In the genomic region with DNA sequence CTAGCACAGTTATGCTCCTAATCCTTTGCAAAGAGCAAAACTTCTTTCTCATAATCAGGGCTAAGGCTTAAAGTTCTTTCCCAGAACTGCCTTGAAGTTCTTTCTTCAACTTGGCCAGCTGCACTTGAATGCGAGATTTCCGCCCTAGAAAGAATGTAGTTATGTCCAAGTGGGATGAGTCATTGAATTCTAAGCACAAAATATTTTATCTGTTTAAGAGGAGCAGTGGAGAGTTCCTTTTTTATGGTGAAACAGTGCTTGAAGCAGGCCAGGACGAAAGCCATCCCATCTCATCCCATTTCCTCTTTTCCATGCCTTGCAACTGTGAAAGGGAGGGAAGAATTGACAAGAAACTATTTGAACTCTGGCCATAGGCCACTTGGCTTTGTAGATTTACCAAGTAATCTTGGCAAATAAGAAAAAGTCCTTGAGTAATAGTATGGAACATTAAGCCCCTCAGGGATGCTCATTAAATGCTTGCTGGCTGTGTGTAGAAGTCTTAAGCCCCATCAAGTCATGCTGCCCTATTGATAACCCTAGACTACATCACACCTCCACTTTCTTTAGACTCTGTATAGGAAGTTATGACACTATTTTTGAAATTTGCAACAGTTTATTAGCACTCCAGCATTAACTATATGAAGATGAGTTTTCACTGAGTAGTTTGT, we compare ENCODE assay signal across 9 cellular contexts.
DNase-seq lines count a peak whose midpoint lies in the region; ATAC-seq and TF ChIP-seq lines count a peak whose summit lies in the region.
"Had no signal": no experiment of that assay in that cellular context is flagged by ENCODE, and none has a peak within 500 bp of the region (broad histone marks: within the 10 kb centered on the region; RNA-seq: fewer than 3 reads in every experiment).

No MANE protein-coding gene starts in this region.

- no peak overlapping the region for H3K27ac Mint-ChIP-seq in activated CD4-positive, alpha-beta T cell treated with anti-CD3 and anti-CD28 coated beads, Interleukin-2, amount 10 ng/mL, durations not matched to agents 7 days and 5 days
- no peak overlapping the region for H3K27ac Mint-ChIP-seq in activated CD8-positive, alpha-beta T cell treated with anti-CD3 and anti-CD28 coated beads for 36 hours
- H3K27ac Mint-ChIP-seq in nephron progenitor cell: no peak overlapping the region
- H3K27ac Mint-ChIP-seq: activated naive CD4-positive, alpha-beta T cell treated with anti-CD3 and anti-CD28 coated beads for 36 hours had no signal

- TF ChIP-seq CTCF in ascending aorta (IDR thresholded peaks at IDR 0.05) (no peak), nephron progenitor cell (IDR thresholded peaks at IDR 0.05) (no peak)
- no peak for TF ChIP-seq CTCF in activated CD8-positive, alpha-beta T cell treated with anti-CD3 and anti-CD28 coated beads for 36 hours (IDR thresholded peaks at IDR 0.05)

- H3K27me3 Mint-ChIP-seq in activated CD4-positive, alpha-beta T cell treated with anti-CD3 and anti-CD28 coated beads, Interleukin-2, amount 10 ng/mL, durations not matched to agents 7 days and 5 days: no peaks in the 10 kb centered on the region
- H3K27me3 Mint-ChIP-seq in activated CD8-positive, alpha-beta T cell treated with anti-CD3 and anti-CD28 coated beads for 36 hours: no peaks in the 10 kb centered on the region
- H3K27me3 Mint-ChIP-seq in nephron progenitor cell (ENCODE audit: low read depth, poor library complexity): no peaks in the 10 kb centered on the region

- no peak overlapping the region for H3K4me3 Mint-ChIP-seq in activated CD4-positive, alpha-beta T cell treated with anti-CD3 and anti-CD28 coated beads, Interleukin-2, amount 10 ng/mL, durations not matched to agents 7 days and 5 days
- no peak overlapping the region for H3K4me3 Mint-ChIP-seq in activated CD8-positive, alpha-beta T cell treated with anti-CD3 and anti-CD28 coated beads for 36 hours
- no peak overlapping the region for H3K4me3 Mint-ChIP-seq in nephron progenitor cell
- H3K4me3 Mint-ChIP-seq: activated naive CD4-positive, alpha-beta T cell treated with anti-CD3 and anti-CD28 coated beads for 36 hours had no signal

- H3K36me3 Mint-ChIP-seq in activated CD4-positive, alpha-beta T cell treated with anti-CD3 and anti-CD28 coated beads, Interleukin-2, amount 10 ng/mL, durations not matched to agents 7 days and 5 days (ENCODE audit: low read depth): no peaks in the 10 kb centered on the region
- no peaks in the 10 kb centered on the region for H3K36me3 Mint-ChIP-seq in activated CD8-positive, alpha-beta T cell treated with anti-CD3 and anti-CD28 coated beads for 36 hours (ENCODE audit: low read depth)
- H3K36me3 Mint-ChIP-seq in nephron progenitor cell (ENCODE audit: low read depth): no peaks in the 10 kb centered on the region

- peak overlapping the region; percentile 1 to 10 for H3K27ac ChIP-seq in ascending aorta

- DNase-seq in HS-27A (ENCODE audit: low read depth) (peak; percentile 31), ascending aorta (ENCODE audit: low spot score in 2 of 2) (no peak), inferior parietal cortex (ENCODE audit: extremely low spot score) (peak; percentile 34), stromal cell of bone marrow (ENCODE audit: low read depth) (peak; percentile 84), nephron progenitor cell (no peak), T1000 (lab: John Stamatoyannopoulos, UW) (no peak)
- no peak for DNase-seq in activated CD4-positive, alpha-beta T cell treated with anti-CD3 and anti-CD28 coated beads, Interleukin-2, amount 10 ng/mL, durations not matched to agents 7 days and 5 days
- no peak for DNase-seq in activated CD8-positive, alpha-beta T cell treated with anti-CD3 and anti-CD28 coated beads for 36 hours
- DNase-seq: activated naive CD4-positive, alpha-beta T cell treated with anti-CD3 and anti-CD28 coated beads for 36 hours had no signal

- no peaks in the 10 kb centered on the region for H3K9me3 Mint-ChIP-seq in activated CD4-positive, alpha-beta T cell treated with anti-CD3 and anti-CD28 coated beads, Interleukin-2, amount 10 ng/mL, durations not matched to agents 7 days and 5 days
- no peaks in the 10 kb centered on the region for H3K9me3 Mint-ChIP-seq in activated CD8-positive, alpha-beta T cell treated with anti-CD3 and anti-CD28 coated beads for 36 hours
- H3K9me3 Mint-ChIP-seq in nephron progenitor cell: no peaks in the 10 kb centered on the region
- H3K9me3 Mint-ChIP-seq: activated naive CD4-positive, alpha-beta T cell treated with anti-CD3 and anti-CD28 coated beads for 36 hours had no signal

- no peak overlapping the region for H3K4me3 ChIP-seq in ascending aorta

- H3K4me1 ChIP-seq in ascending aorta: peaks cover 0 to 20% of the 10 kb centered on the region in 2 donors

- POLR2A ChIA-PET in activated CD4-positive, alpha-beta T cell treated with anti-CD3 and anti-CD28 coated beads, Interleukin-2, amount 10 ng/mL, durations not matched to agents 7 days and 5 days (lab: Charles Lee): no interaction called here
- POLR2A ChIA-PET in activated CD8-positive, alpha-beta T cell treated with anti-CD3 and anti-CD28 coated beads for 36 hours (lab: Charles Lee): no interaction called here

- intact Hi-C loops in ascending aorta (cut with DNase I): no loop called here
- intact Hi-C loops in activated CD8-positive, alpha-beta T cell treated with anti-CD3 and anti-CD28 coated beads for 36 hours (cut with micrococcal nuclease): no loop called here

- CTCF ChIA-PET in activated CD4-positive, alpha-beta T cell treated with anti-CD3 and anti-CD28 coated beads, Interleukin-2, amount 10 ng/mL, durations not matched to agents 7 days and 5 days (lab: Charles Lee): no interaction called here
- CTCF ChIA-PET in activated CD8-positive, alpha-beta T cell treated with anti-CD3 and anti-CD28 coated beads for 36 hours (lab: Charles Lee): no interaction called here

- ATAC-seq in activated CD8-positive, alpha-beta T cell treated with anti-CD3 and anti-CD28 coated beads for 36 hours: no peak

- H3K36me3 ChIP-seq in ascending aorta: no peaks in the 10 kb centered on the region

- H3K9me3 ChIP-seq in ascending aorta: no peaks in the 10 kb centered on the region

- no peaks in the 10 kb centered on the region for H3K27me3 ChIP-seq in ascending aorta

- H3K4me1 Mint-ChIP-seq in activated CD4-positive, alpha-beta T cell treated with anti-CD3 and anti-CD28 coated beads, Interleukin-2, amount 10 ng/mL, durations not matched to agents 7 days and 5 days: no peaks in the 10 kb centered on the region
- no peaks in the 10 kb centered on the region for H3K4me1 Mint-ChIP-seq in activated CD8-positive, alpha-beta T cell treated with anti-CD3 and anti-CD28 coated beads for 36 hours (ENCODE audit: low read depth)
- no peaks in the 10 kb centered on the region for H3K4me1 Mint-ChIP-seq in nephron progenitor cell

Comparison
In these comparisons a context has a peak if more than half of its experiments do, and no peak if none do; other contexts are left out.
1. DNase-seq: peak in HS-27A (single experiment), inferior parietal cortex (single experiment) and stromal cell of bone marrow (single experiment); none in ascending aorta (0 of 2), activated CD4-positive, alpha-beta T cell treated with anti-CD3 and anti-CD28 coated beads, Interleukin-2, amount 10 ng/mL, durations not matched to agents 7 days and 5 days (single experiment), activated CD8-positive, alpha-beta T cell treated with anti-CD3 and anti-CD28 coated beads for 36 hours (single experiment), nephron progenitor cell (single experiment) and T1000 (single experiment).